In genomic region chr9:124257070-124257864, GRCh38 we compare ENCODE assay signal across 1 cellular context.
TF ChIP-seq lines count a peak whose summit lies in the region.

No MANE protein-coding gene starts in this region.

TF ChIP-seq in A549, 52 proteins besides CTCF, POLR2A, EP300 and RAD21 (continued from another document):
- TF ChIP-seq ATOH8 (CRISPR knock-in tag; IDR thresholded peaks at IDR 0.05; ENCODE audit: low read depth), result no peak
- TF ChIP-seq KDM1A (IDR thresholded peaks at IDR 0.05; ENCODE audit: low read depth), result peak; percentile 92
- no peak for TF ChIP-seq MAZ (IDR thresholded peaks at IDR 0.05; ENCODE audit: borderline replicate concordance, low read depth, low read length)
- TF ChIP-seq HMGXB4 (CRISPR knock-in tag; IDR thresholded peaks at IDR 0.05; ENCODE audit: borderline replicate concordance), result no peak
- no peak for TF ChIP-seq ZNF302 (CRISPR knock-in tag; IDR thresholded peaks at IDR 0.05)
